ENCODE assay signal across 8 cellular contexts in the genomic region with DNA sequence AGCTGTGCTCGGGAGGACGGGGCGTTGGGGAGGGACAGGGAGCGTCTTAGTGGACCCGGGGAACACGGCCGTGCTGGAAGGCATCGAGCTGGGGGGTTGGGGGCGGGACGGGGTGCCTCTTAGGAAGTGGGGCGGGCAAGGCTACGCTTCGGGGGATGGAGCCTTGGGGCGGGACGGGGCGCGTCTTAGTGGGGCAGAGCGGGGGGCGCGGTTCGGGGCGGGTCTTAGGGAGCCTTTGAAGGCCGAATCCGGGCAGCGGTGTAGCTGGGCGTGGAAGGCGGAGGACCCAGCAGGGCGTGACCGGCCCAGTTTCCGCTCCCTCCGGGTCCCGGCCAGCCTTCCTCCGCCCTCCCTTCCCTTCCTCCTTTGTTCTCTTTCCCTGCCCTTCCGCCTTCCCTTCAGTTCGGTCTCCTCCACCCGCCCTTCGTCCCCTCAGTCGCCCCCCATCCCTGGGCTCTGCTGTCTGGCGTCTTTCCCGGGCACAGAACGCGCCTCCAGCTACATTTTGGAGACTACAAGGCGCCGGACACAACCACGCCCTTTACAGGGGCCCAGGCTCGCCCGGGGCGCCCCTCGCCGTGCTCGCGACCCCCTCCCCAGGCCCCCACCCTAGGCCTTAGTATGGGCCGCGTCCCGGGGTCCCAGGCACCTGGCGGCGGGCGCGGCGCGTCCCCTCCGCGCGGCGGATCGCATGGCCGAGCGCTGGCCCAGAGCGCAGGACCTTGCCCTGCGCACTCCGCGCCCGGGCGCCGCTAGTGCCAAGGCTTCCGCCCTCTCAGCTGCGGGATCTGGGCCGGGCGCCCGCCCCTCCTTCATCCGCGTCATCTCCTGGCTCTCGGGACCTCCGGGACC. TPM values are rescaled to one million over a fixed set of nuclear protein-coding genes. Genes with fewer than 3 reads are reported as not detected.
DNase-seq lines count a peak whose midpoint lies in the region; ATAC-seq and TF ChIP-seq lines count a peak whose summit lies in the region.

TSS of gene ARSD (minus strand) at position 757 of the 852 bp plus-strand sequence. CDS start at position 693, 64 bp downstream.

- peak; percentile 94 for ATAC-seq in GM21619 (IDR thresholded peaks at IDR 0.05; ENCODE audit: unreplicated experiment)

- peaks cover 0 to 10% (median 3%) of the 10 kb centered on the region in 4 donors for H3K36me3 ChIP-seq in liver (ENCODE audit: control insufficient read depth in 4 of 4, insufficient read depth in 3 of 4, low read depth in 1 of 4, low read length in 3 of 4)

- TF ChIP-seq RAD21 in liver (IDR thresholded peaks at IDR 0.05): peak in 1 of 2 donors; percentile 7

- DNase-seq in DMS53 treated with DMSO at 0.1 percent for 48 hours (lab: John Stamatoyannopoulos, UW; ENCODE audit: unreplicated experiment) (peak; percentile 49), KBM-7 (peak; percentile 97), dorsolateral prefrontal cortex (peak in 9 of 10 donors; percentile 23 to 67 (median 55)), NCI-H774 (lab: John Stamatoyannopoulos, UW) (no peak)
- DNase-seq in activated CD4-positive, alpha-beta T cell treated with anti-CD3 and anti-CD28 coated beads, Interleukin-2, amount 50 U/mL, for 1 hour: peak; percentile 5
- DNase-seq in stimulated activated CD4-positive, alpha-beta T cell treated with anti-CD3 and anti-CD28 coated beads, Interleukin-4, amount 100 ng/mL, for 48 hours (ENCODE audit: low read depth in 2 of 2): peak; percentile 8 to 30

- peak within 1 kb of the TSS; percentile 53 to 59 for H3K9ac ChIP-seq in liver (ENCODE audit: low read depth in 1 of 2, low read length in 2 of 2)

- in situ Hi-C loops in KBM-7 (cut with MboI; ENCODE audit: low pct_unique_long_range_greater_than_20kb, low sequenced_read_pairs): no loop called here

- TF ChIP-seq CTCF in dorsolateral prefrontal cortex (IDR thresholded peaks at IDR 0.05 in 54 of 56, conservative IDR thresholded peaks at IDR 0.05 in 2 of 56; ENCODE audit: low read depth in 1 of 56, partially characterized antibody in 56 of 56): no peak
- no peak for TF ChIP-seq CTCF in liver (IDR thresholded peaks at IDR 0.05; ENCODE audit: low read depth, low read length, missing input control)

- H3K27me3 ChIP-seq in dorsolateral prefrontal cortex (peaks cover 0 to 42% (median 10%) of the 10 kb centered on the region in 45 donors), liver (ENCODE audit: control insufficient read depth in 4 of 4, insufficient read depth in 4 of 4, low read length in 3 of 4) (no peaks in the 10 kb centered on the region)

- H3K4me1 ChIP-seq in liver (ENCODE audit: control insufficient read depth in 4 of 4, insufficient read depth in 4 of 4, low read length in 3 of 4): peaks cover 0 to 9% (median 2%) of the 10 kb centered on the region in 4 donors

- WGBS in liver: under 1% methylated on average over 82 of the region's 84 CpGs

- H3K27ac ChIP-seq in dorsolateral prefrontal cortex (peak within 1 kb of the TSS in 53 of 59 donors; percentile 14 to 89 (median 75)), liver (ENCODE audit: low read depth in 1 of 2, low read length in 2 of 2) (peak within 1 kb of the TSS; percentile 95 to 97)

- H3K9me3 ChIP-seq in liver (ENCODE audit: control insufficient read depth in 4 of 4, low read length in 3 of 4): no peaks in the 10 kb centered on the region

- intact Hi-C loops in dorsolateral prefrontal cortex (cut with DNase I): no loop called here

- peak within 1 kb of the TSS; percentile 29 to 72 (median 56) for H3K4me3 ChIP-seq in dorsolateral prefrontal cortex
- H3K4me3 ChIP-seq in liver (ENCODE audit: low read depth in 1 of 3, low read length in 3 of 3): peak within 1 kb of the TSS; percentile 45 to 79 (median 75)

TF ChIP-seq in liver, 16 proteins besides CTCF, POLR2A, EP300 and RAD21:
- TF ChIP-seq TAF1 (conservative IDR thresholded peaks at IDR 0.05): peak; percentile 71
- TF ChIP-seq, protein P1, sequence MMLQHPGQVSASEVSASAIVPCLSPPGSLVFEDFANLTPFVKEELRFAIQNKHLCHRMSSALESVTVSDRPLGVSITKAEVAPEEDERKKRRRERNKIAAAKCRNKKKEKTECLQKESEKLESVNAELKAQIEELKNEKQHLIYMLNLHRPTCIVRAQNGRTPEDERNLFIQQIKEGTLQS (IDR thresholded peaks at IDR 0.05): no peak
- peak; percentile 16 for TF ChIP-seq SP1 (IDR thresholded peaks at IDR 0.05)
- peak; percentile 20 for TF ChIP-seq YY1 (IDR thresholded peaks at IDR 0.05)
- peak in 1 of 2 donors; percentile 44 for TF ChIP-seq HNF4A (conservative IDR thresholded peaks at IDR 0.05)
- TF ChIP-seq, protein P2, sequence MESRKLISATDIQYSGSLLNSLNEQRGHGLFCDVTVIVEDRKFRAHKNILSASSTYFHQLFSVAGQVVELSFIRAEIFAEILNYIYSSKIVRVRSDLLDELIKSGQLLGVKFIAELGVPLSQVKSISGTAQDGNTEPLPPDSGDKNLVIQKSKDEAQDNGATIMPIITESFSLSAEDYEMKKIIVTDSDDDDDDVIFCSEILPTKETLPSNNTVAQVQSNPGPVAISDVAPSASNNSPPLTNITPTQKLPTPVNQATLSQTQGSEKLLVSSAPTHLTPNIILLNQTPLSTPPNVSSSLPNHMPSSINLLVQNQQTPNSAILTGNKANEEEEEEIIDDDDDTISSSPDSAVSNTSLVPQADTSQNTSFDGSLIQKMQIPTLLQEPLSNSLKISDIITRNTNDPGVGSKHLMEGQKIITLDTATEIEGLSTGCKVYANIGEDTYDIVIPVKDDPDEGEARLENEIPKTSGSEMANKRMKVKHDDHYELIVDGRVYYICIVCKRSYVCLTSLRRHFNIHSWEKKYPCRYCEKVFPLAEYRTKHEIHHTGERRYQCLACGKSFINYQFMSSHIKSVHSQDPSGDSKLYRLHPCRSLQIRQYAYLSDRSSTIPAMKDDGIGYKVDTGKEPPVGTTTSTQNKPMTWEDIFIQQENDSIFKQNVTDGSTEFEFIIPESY (IDR thresholded peaks at IDR 0.05): peak; percentile 26
- TF ChIP-seq RXRA (IDR thresholded peaks at IDR 0.05): peak; percentile 11 to 25
- TF ChIP-seq NR2F2 (IDR thresholded peaks at IDR 0.05): no peak

RNA-seq across cellular contexts. Expression of gene ARSD, which starts in this region (rescaled TPM):
- total RNA-seq in dorsolateral prefrontal cortex (10 to 100 TPM in 13 of 120 experiments, 1 to 10 TPM in 107; 3.1 to 20.9 (median 7.3) TPM), liver (10 to 100 TPM; 19.4 to 42.4 TPM)
- polyA plus RNA-seq in liver: 10 to 100 TPM; 11.3 to 19.5 TPM
